8 cellular contexts compared by ENCODE assay signal in genomic region chr20:41692479-41693135, GRCh38.
A peak's percentile ranks its signal among the peaks of the same experiment; 100 is the strongest.
DNase-seq lines count a peak whose midpoint lies in the region; ATAC-seq, FAIRE-seq and TF ChIP-seq lines count a peak whose summit lies in the region.

No MANE protein-coding gene starts in this region.

- intact Hi-C loops in pancreas (cut with DNase I) (no loop called here), thyroid gland (cut with DNase I) (no loop called here)

- H4K20me1 ChIP-seq in GM23338 (replicated peaks; ENCODE audit: insufficient read depth): no peaks in the 10 kb centered on the region

- H3K27ac ChIP-seq in GM23338 (ENCODE audit: low read depth) (peak overlapping the region; percentile 72), cardiac muscle cell (peak overlapping the region; percentile 66), pancreas (peak overlapping the region; percentile 66 to 91 (median 82)), thyroid gland (peak overlapping the region; percentile 71 to 91 (median 87))

- H3K79me2 ChIP-seq in GM23338 (replicated peaks; ENCODE audit: insufficient read depth): no peaks in the 10 kb centered on the region

- peaks cover 20% of the 10 kb centered on the region for H3K4me1 Mint-ChIP-seq in GM23338
- H3K4me1 Mint-ChIP-seq in activated naive CD8-positive, alpha-beta T cell treated with anti-CD3 and anti-CD28 coated beads, Interleukin-2, amount 10 ng/mL, durations not matched to agents 7 days and 5 days: peaks cover 11% of the 10 kb centered on the region

- H3K27me3 Mint-ChIP-seq in GM23338 (ENCODE audit: insufficient read depth, low read depth, poor library complexity): peaks cover 13% of the 10 kb centered on the region
- peaks cover under 1% of the 10 kb centered on the region for H3K27me3 Mint-ChIP-seq in activated naive CD8-positive, alpha-beta T cell treated with anti-CD3 and anti-CD28 coated beads, Interleukin-2, amount 10 ng/mL, durations not matched to agents 7 days and 5 days

- no peak for FAIRE-seq in pancreas (lab: Jason Lieb, UNC)

- no peaks in the 10 kb centered on the region for H3K9me3 Mint-ChIP-seq in GM23338
- H3K9me3 Mint-ChIP-seq in activated naive CD8-positive, alpha-beta T cell treated with anti-CD3 and anti-CD28 coated beads, Interleukin-2, amount 10 ng/mL, durations not matched to agents 7 days and 5 days: no peaks in the 10 kb centered on the region

- TF ChIP-seq CTCF in GM23338 (conservative IDR thresholded peaks at IDR 0.05; ENCODE audit: low read depth in 2 of 2) (no peak), cardiac muscle cell (IDR thresholded peaks at IDR 0.05; ENCODE audit: low read depth, low read length) (no peak), pancreas (IDR thresholded peaks at IDR 0.05) (no peak), thyroid gland (IDR thresholded peaks at IDR 0.05) (no peak)

- H3K36me3 ChIP-seq in GM23338 (ENCODE audit: insufficient read depth) (no peaks in the 10 kb centered on the region), cardiac muscle cell (no peaks in the 10 kb centered on the region), pancreas (no peaks in the 10 kb centered on the region), thyroid gland (no peaks in the 10 kb centered on the region)

- POLR2A ChIA-PET in activated naive CD8-positive, alpha-beta T cell treated with anti-CD3 and anti-CD28 coated beads, Interleukin-2, amount 10 ng/mL, durations not matched to agents 7 days and 5 days (lab: Charles Lee): interaction anchor here (0.6 to 1.6 kb wide), 6 partner anchors 74 to 1821 kb away, joined by 3 to 16 read pairs (median 4); partner anchors contain the start of genes CHD6 and SRSF6

- H3K4me1 ChIP-seq in GM23338 (ENCODE audit: insufficient read depth) (peaks cover 8% of the 10 kb centered on the region; the same call in 1 of the 2 replicates), cardiac muscle cell (ENCODE audit: low read depth) (peaks cover 6% of the 10 kb centered on the region), pancreas (peaks cover 0 to 8% (median 0%) of the 10 kb centered on the region in 3 donors), thyroid gland (no peaks in the 10 kb centered on the region)

- peak in 1 of 2 donors; percentile 44 for TF ChIP-seq POLR2A in thyroid gland (IDR thresholded peaks at IDR 0.05)

- peak; percentile 89 for ATAC-seq in GM23338
- peak; percentile 55 for ATAC-seq in activated naive CD8-positive, alpha-beta T cell treated with anti-CD3 and anti-CD28 coated beads, Interleukin-2, amount 10 ng/mL, durations not matched to agents 7 days and 5 days (ENCODE audit: low read depth)
- ATAC-seq in pancreas: peak; percentile 74 to 83 (median 78)

- H3K36me3 Mint-ChIP-seq in GM23338 (ENCODE audit: low read depth): no peaks in the 10 kb centered on the region
- no peaks in the 10 kb centered on the region for H3K36me3 Mint-ChIP-seq in activated naive CD8-positive, alpha-beta T cell treated with anti-CD3 and anti-CD28 coated beads, Interleukin-2, amount 10 ng/mL, durations not matched to agents 7 days and 5 days

- peak overlapping the region; percentile 84; the same call in 1 of the 2 replicates for H2AFZ ChIP-seq in GM23338

- no peaks in the 10 kb centered on the region for H3F3A ChIP-seq in GM23338 (replicated peaks; ENCODE audit: low read depth)

- H3K4me3 ChIP-seq in GM23338 (peak overlapping the region; percentile 66), cardiac muscle cell (peak overlapping the region; percentile 61), pancreas (peak overlapping the region; percentile 53 to 80 (median 72)), thyroid gland (replicated peaks in 1 of 3) (peak overlapping the region; percentile 2 to 66 (median 56))

- H3K4me2 ChIP-seq in GM23338: peak overlapping the region; percentile 77

- H3K9me3 ChIP-seq in cardiac muscle cell (ENCODE audit: low read depth): no peaks in the 10 kb centered on the region
- H3K9me3 ChIP-seq in pancreas: no peaks in the 10 kb centered on the region
- no peaks in the 10 kb centered on the region for H3K9me3 ChIP-seq in thyroid gland

- H3K4me3 Mint-ChIP-seq in GM23338: peak overlapping the region; percentile 86
- H3K4me3 Mint-ChIP-seq in activated naive CD8-positive, alpha-beta T cell treated with anti-CD3 and anti-CD28 coated beads, Interleukin-2, amount 10 ng/mL, durations not matched to agents 7 days and 5 days: peak overlapping the region; percentile 87

- H3K27me3 ChIP-seq in GM23338 (ENCODE audit: insufficient read depth) (no peaks in the 10 kb centered on the region), cardiac muscle cell (no peaks in the 10 kb centered on the region), pancreas (no peaks in the 10 kb centered on the region), thyroid gland (no peaks in the 10 kb centered on the region)

- peak; percentile 60 for DNase-seq in DMS79 treated with DMSO at 0.1 percent for 48 hours (lab: John Stamatoyannopoulos, UW)
- DNase-seq in GM23338 (ENCODE audit: low spot score): peak; percentile 97
- peak; percentile 74 for DNase-seq in LHCN-M2 (ENCODE audit: low read depth)
- peak; percentile 36 for DNase-seq in SKM-1 (lab: John Stamatoyannopoulos, UW; ENCODE audit: unreplicated experiment)
- peak; percentile 78 for DNase-seq in activated naive CD8-positive, alpha-beta T cell treated with anti-CD3 and anti-CD28 coated beads, Interleukin-2, amount 10 ng/mL, durations not matched to agents 7 days and 5 days
- DNase-seq in cardiac muscle cell (ENCODE audit: low read depth in 1 of 2, low spot score in 1 of 2): peak; percentile 91 to 92
- peak; percentile 84 to 93 (median 86) for DNase-seq in pancreas
- DNase-seq in thyroid gland: peak; percentile 89 to 90

- peak overlapping the region; percentile 95 for H3K27ac Mint-ChIP-seq in GM23338
- H3K27ac Mint-ChIP-seq in activated naive CD8-positive, alpha-beta T cell treated with anti-CD3 and anti-CD28 coated beads, Interleukin-2, amount 10 ng/mL, durations not matched to agents 7 days and 5 days: peak overlapping the region; percentile 92

- H3K9me2 ChIP-seq in GM23338 (ENCODE audit: insufficient read depth): peaks cover 10% of the 10 kb centered on the region

- WGBS in pancreas, 2 donors: 6% methylated on average over 29 of the region's 29 CpGs
- 14 to 21% methylated on average over 8 to 15 of the region's 29 CpGs for WGBS in thyroid gland, 2 donors

TF ChIP-seq in GM23338, 12 proteins besides CTCF, POLR2A, EP300 and RAD21:
- no peak for TF ChIP-seq STAT1 (IDR thresholded peaks at IDR 0.05; ENCODE audit: unreplicated experiment)
- peak; percentile 95 for TF ChIP-seq ETS1 (IDR thresholded peaks at IDR 0.05)
- peak; percentile 34; the same call in 1 of the 2 replicates for TF ChIP-seq CREB1 (CRISPR knock-in tag; IDR thresholded peaks at IDR 0.05; ENCODE audit: low read depth)
- TF ChIP-seq POLR2AphosphoS5 (IDR thresholded peaks at IDR 0.05; ENCODE audit: low read depth): peak; percentile 61

Comparison
In these comparisons a context has a peak if more than half of its experiments do, and no peak if none do; other contexts are left out.
1. Peak in every context shown above with its lines: DNase-seq, ATAC-seq, H3K4me3 ChIP-seq and H3K27ac ChIP-seq.
2. DNase-seq: peak in every context shown above with its lines; median percentile 97 in GM23338; 92 in cardiac muscle cell; 90 in thyroid gland; 86 in pancreas; 78 in activated naive CD8-positive, alpha-beta T cell treated with anti-CD3 and anti-CD28 coated beads, Interleukin-2, amount 10 ng/mL, durations not matched to agents 7 days and 5 days; 74 in LHCN-M2; 60 in DMS79 treated with DMSO at 0.1 percent for 48 hours; 36 in SKM-1.